18 cellular contexts compared by ENCODE assay signal in genomic region chr14:33118653-33119052, GRCh38.
DNase-seq lines count a peak whose midpoint lies in the region; ATAC-seq and TF ChIP-seq lines count a peak whose summit lies in the region.
"Had no signal": no experiment of that assay in that cellular context is flagged by ENCODE, and none has a peak within 500 bp of the region (broad histone marks: within the 10 kb centered on the region; RNA-seq: fewer than 3 reads in every experiment).

No MANE protein-coding gene starts in this region.

- no peaks in the 10 kb centered on the region for H3K27me3 ChIP-seq in hepatocyte
- H3K27me3 ChIP-seq: heart right ventricle had no signal

- H3K27ac ChIP-seq in hepatocyte, result no peak overlapping the region
- H3K27ac ChIP-seq: heart right ventricle had no signal

- H3K9me3 ChIP-seq in hepatocyte (ENCODE audit: low read depth), result no peaks in the 10 kb centered on the region
- H3K9me3 ChIP-seq: heart right ventricle had no signal

- no peaks in the 10 kb centered on the region for H4K20me1 ChIP-seq in hepatocyte (ENCODE audit: insufficient read depth, poor library complexity, severe bottlenecking)

- no peaks in the 10 kb centered on the region for H3K4me1 Mint-ChIP-seq in HFFc6 (ENCODE audit: low read depth)
- H3K4me1 Mint-ChIP-seq: CD4-positive, alpha-beta memory T cell had no signal

- H3K4me3 Mint-ChIP-seq in HFFc6, result no peak overlapping the region
- H3K4me3 Mint-ChIP-seq: CD4-positive, alpha-beta memory T cell had no signal

- no peak overlapping the region for H3K4me2 ChIP-seq in hepatocyte

- intact Hi-C loops in Right ventricle myocardium superior (cut with DNase I), result no loop called here

- H3K9me3 Mint-ChIP-seq in HFFc6, result peaks cover 4% of the 10 kb centered on the region; the same call in 1 of the 2 replicates

- H2AFZ ChIP-seq in hepatocyte, result no peak overlapping the region

- WGBS in hepatocyte (ENCODE audit: low lambda C conversion rate, missing lambda C conversion rate), result 3% methylated on average over 1 of the region's 1 CpG

- no peaks in the 10 kb centered on the region for H3K9me2 ChIP-seq in hepatocyte (replicated peaks; ENCODE audit: insufficient read depth)

- no peaks in the 10 kb centered on the region for H3K36me3 ChIP-seq in hepatocyte (replicated peaks; ENCODE audit: insufficient read depth, low read depth)
- H3K36me3 ChIP-seq: heart right ventricle had no signal

- peak; percentile 82 for DNase-seq in DMS 273 (lab: John Stamatoyannopoulos, UW; ENCODE audit: unreplicated experiment)
- DNase-seq in NCI-H1694 (lab: John Stamatoyannopoulos, UW), result peak; percentile 78
- peak; percentile 90 for DNase-seq in NCI-H774 (lab: John Stamatoyannopoulos, UW)
- peak; percentile 26 for DNase-seq in hepatocyte (ENCODE audit: low spot score)
- no peak for DNase-seq in HFFc6
- DNase-seq in NAMALWA (ENCODE audit: low spot score), result no peak
- DNase-seq in Right ventricle myocardium superior, result no peak
- DNase-seq: CD4-positive, alpha-beta memory T cell; heart right ventricle; islet precursor cell; KG1; mesendoderm; NCI-H1105 treated with DMSO at 0.1 percent for 48 hours; nucleus accumbens; T-helper 9 cell had no signal

- no peaks in the 10 kb centered on the region for H3K36me3 Mint-ChIP-seq in HFFc6 (ENCODE audit: low read depth)
- H3K36me3 Mint-ChIP-seq: CD4-positive, alpha-beta memory T cell had no signal

- H3K4me1 ChIP-seq in hepatocyte (ENCODE audit: insufficient read depth), result no peaks in the 10 kb centered on the region
- H3K4me1 ChIP-seq: heart right ventricle had no signal

- H3K27ac Mint-ChIP-seq in HFFc6, result no peak overlapping the region
- H3K27ac Mint-ChIP-seq: CD4-positive, alpha-beta memory T cell had no signal

- H3K79me2 ChIP-seq in hepatocyte, result no peaks in the 10 kb centered on the region

- no peak for ATAC-seq in HG02588 (IDR thresholded peaks at IDR 0.05; ENCODE audit: unreplicated experiment)
- no peak for ATAC-seq in Right ventricle myocardium superior (ENCODE audit: poor library complexity)
- ATAC-seq: Right ventricle myocardium inferior, sciatic nerve had no signal

- peaks cover 2% of the 10 kb centered on the region; the same call in 1 of the 2 replicates for H3K27me3 Mint-ChIP-seq in HFFc6 (ENCODE audit: insufficient read depth)
- H3K27me3 Mint-ChIP-seq: CD4-positive, alpha-beta memory T cell had no signal

- no peak overlapping the region for H3K4me3 ChIP-seq in hepatocyte
- H3K4me3 ChIP-seq: heart right ventricle had no signal

- TF ChIP-seq CTCF in hepatocyte (IDR thresholded peaks at IDR 0.05; ENCODE audit: poor library complexity) (no peak), HFFc6 (IDR thresholded peaks at IDR 0.05) (no peak)

Comparison
In these comparisons a context has a peak if more than half of its experiments do, and no peak if none do; other contexts are left out.
1. DNase-seq: peak in DMS 273 (single experiment), NCI-H1694 (single experiment), NCI-H774 (single experiment) and hepatocyte (single experiment); none in HFFc6 (single experiment), NAMALWA (single experiment) and Right ventricle myocardium superior (single experiment).